Comparison of ENCODE assay signal across 13 cellular contexts in genomic region chr14:71398450-71398849, GRCh38.
DNase-seq lines count a peak whose midpoint lies in the region; ATAC-seq and TF ChIP-seq lines count a peak whose summit lies in the region.
"Had no signal": no experiment of that assay in that cellular context is flagged by ENCODE, and none has a peak within 500 bp of the region (broad histone marks: within the 10 kb centered on the region; RNA-seq: fewer than 3 reads in every experiment).

No MANE protein-coding gene starts in this region.

- TF ChIP-seq CTCF in thyroid gland (IDR thresholded peaks at IDR 0.05) (no peak), GM13976 (IDR thresholded peaks at IDR 0.05; ENCODE audit: borderline replicate concordance, control extremely low read depth, extremely low read depth, insufficient read depth, missing control alignments) (no peak)

- peaks cover 0 to 6% of the 10 kb centered on the region in 2 donors for H3K4me1 ChIP-seq in thyroid gland

- 93 to 94% methylated on average over 3 of the region's 3 CpGs for WGBS in thyroid gland, 2 donors

- ATAC-seq in GM21526 (IDR thresholded peaks at IDR 0.05; ENCODE audit: low FRiP score, unreplicated experiment) (peak; percentile 19), HG03521 (IDR thresholded peaks at IDR 0.05; ENCODE audit: unreplicated experiment) (peak; percentile 7), GM18498 (IDR thresholded peaks at IDR 0.05; ENCODE audit: unreplicated experiment) (no peak)
- ATAC-seq in effector memory CD8-positive, alpha-beta T cell (replicated peaks), result peak; percentile 7
- ATAC-seq: HCT116 had no signal

- H3K4me3 Mint-ChIP-seq in effector memory CD8-positive, alpha-beta T cell, result no peak overlapping the region

- peaks cover 3% of the 10 kb centered on the region for H3K36me3 Mint-ChIP-seq in effector memory CD8-positive, alpha-beta T cell (ENCODE audit: insufficient read depth)

- H3K4me1 Mint-ChIP-seq in effector memory CD8-positive, alpha-beta T cell (ENCODE audit: low read depth in 2 of 2), result peaks cover 19 to 37% of the 10 kb centered on the region in 2 donors

- no peaks in the 10 kb centered on the region for H3K9me3 ChIP-seq in thyroid gland

- TF ChIP-seq POLR2A in thyroid gland (IDR thresholded peaks at IDR 0.05), result no peak

- no peaks in the 10 kb centered on the region for H3K36me3 ChIP-seq in thyroid gland

- no peaks in the 10 kb centered on the region for H3K27me3 ChIP-seq in thyroid gland

- H3K27ac Mint-ChIP-seq in effector memory CD8-positive, alpha-beta T cell, result peak overlapping the region; percentile 4 to 80

- H3K4me3 ChIP-seq in GM08714 (ENCODE audit: low read length) (peak overlapping the region; percentile 39; the same call in 1 of the 2 replicates), thyroid gland (replicated peaks in 1 of 3) (no peak overlapping the region)

- H3K9me3 Mint-ChIP-seq in effector memory CD8-positive, alpha-beta T cell, result no peaks in the 10 kb centered on the region

- intact Hi-C loops in thyroid gland (cut with DNase I), result no loop called here

- no peaks in the 10 kb centered on the region for H3K27me3 Mint-ChIP-seq in effector memory CD8-positive, alpha-beta T cell

- no peak overlapping the region for H3K27ac ChIP-seq in thyroid gland
- H3K27ac ChIP-seq: C4-2B had no signal

- in situ Hi-C loops in GM13976 (cut with MboI; ENCODE audit: low sequenced_read_pairs, unreplicated experiment), result no loop called here

- no peak for DNase-seq in effector memory CD8-positive, alpha-beta T cell
- no peak for DNase-seq in NCI-H1048 (lab: John Stamatoyannopoulos, UW)
- no peak for DNase-seq in thyroid gland
- DNase-seq in GM13976 (ENCODE audit: low spot score), result no peak
- DNase-seq: activated CD4-positive, alpha-beta T cell treated with anti-CD3 and anti-CD28 coated beads for 1 hour; NCI-H226; nucleus accumbens had no signal
